Comparison of ENCODE assay signal across 9 cellular contexts in the genomic region with DNA sequence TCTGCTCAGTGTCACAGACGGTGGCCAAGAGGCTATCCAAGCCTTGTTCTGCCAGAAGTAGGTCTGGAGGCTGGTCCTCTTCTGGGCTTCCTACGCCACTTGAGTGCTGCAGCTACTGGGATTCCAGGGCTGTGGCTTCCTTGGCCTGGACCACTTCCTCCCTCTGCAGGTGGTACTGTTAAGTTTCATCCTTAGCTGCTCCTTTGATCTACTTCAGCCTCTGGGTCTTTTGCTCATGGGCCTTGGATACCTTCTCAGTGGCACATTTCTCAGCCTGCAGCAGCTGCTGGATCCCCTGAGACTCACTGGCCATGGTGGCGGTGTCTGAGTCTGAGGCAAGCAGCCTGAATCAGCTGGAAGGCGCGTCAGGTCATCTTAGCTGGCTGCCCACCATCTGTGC. TPM values are rescaled to one million over a fixed set of nuclear protein-coding genes. Genes with fewer than 3 reads are reported as not detected.
DNase-seq lines count a peak whose midpoint lies in the region; ATAC-seq and TF ChIP-seq lines count a peak whose summit lies in the region.
"Had no signal": no experiment of that assay in that cellular context is flagged by ENCODE, and none has a peak within 500 bp of the region (broad histone marks: within the 10 kb centered on the region; RNA-seq: fewer than 3 reads in every experiment).

No MANE protein-coding gene starts in this region.

- DNase-seq in activated naive CD4-positive, alpha-beta T cell treated with anti-CD3 and anti-CD28 coated beads, Interleukin-2, amount 10 ng/mL, durations not matched to agents 7 days and 5 days, result peak; percentile 43
- DNase-seq in activated naive CD4-positive, alpha-beta T cell treated with anti-CD3 and anti-CD28 coated beads, Interleukin-2, amount 50 U/mL, for 16 hours, result no peak
- no peak for DNase-seq in heart left ventricle
- no peak for DNase-seq in NCI-H1930 (lab: John Stamatoyannopoulos, UW)
- no peak for DNase-seq in LoVo (ENCODE audit: low spot score)
- DNase-seq: NCI-H510A had no signal

- H3K27ac Mint-ChIP-seq in activated naive CD4-positive, alpha-beta T cell treated with anti-CD3 and anti-CD28 coated beads, Interleukin-2, amount 10 ng/mL, durations not matched to agents 7 days and 5 days, result no peak overlapping the region

- H3K4me1 ChIP-seq in heart left ventricle, result peaks cover 0 to 3% (median 0%) of the 10 kb centered on the region in 12 donors
- no peaks in the 10 kb centered on the region for H3K4me1 ChIP-seq in thymus (ENCODE audit: control insufficient read depth, insufficient read depth, low read length)

- intact Hi-C loops in heart left ventricle (cut with DNase I), result no loop called here

- no peak for TF ChIP-seq POLR2A in heart left ventricle (IDR thresholded peaks at IDR 0.05)

- ATAC-seq in SK-N-SH treated with all-trans-retinoic acid at 6 μM for 48 hours, result peak; percentile 58
- peak in 3 of 4 donors; percentile 34 to 54 (median 53) for ATAC-seq in heart left ventricle
- ATAC-seq in HG03342 (IDR thresholded peaks at IDR 0.05; ENCODE audit: unreplicated experiment), result no peak

- peak in 1 of 12 donors; percentile 25 for TF ChIP-seq CTCF in heart left ventricle (IDR thresholded peaks at IDR 0.05)

- H3K4me3 Mint-ChIP-seq in activated naive CD4-positive, alpha-beta T cell treated with anti-CD3 and anti-CD28 coated beads, Interleukin-2, amount 10 ng/mL, durations not matched to agents 7 days and 5 days, result no peak overlapping the region

- H3K36me3 ChIP-seq in heart left ventricle, result peaks cover 3 to 94% (median 77%) of the 10 kb centered on the region in 9 donors
- H3K36me3 ChIP-seq in thymus (ENCODE audit: control insufficient read depth, insufficient read depth), result peaks cover 48% of the 10 kb centered on the region

- H3K36me3 Mint-ChIP-seq in activated naive CD4-positive, alpha-beta T cell treated with anti-CD3 and anti-CD28 coated beads, Interleukin-2, amount 10 ng/mL, durations not matched to agents 7 days and 5 days, result peaks cover 62% of the 10 kb centered on the region

- no peak overlapping the region for H3K27ac ChIP-seq in heart left ventricle
- H3K27ac ChIP-seq in thymus (ENCODE audit: low read depth), result peak overlapping the region; percentile 42

- H3K27me3 ChIP-seq in heart left ventricle, result no peaks in the 10 kb centered on the region
- H3K27me3 ChIP-seq in thymus (ENCODE audit: control insufficient read depth, insufficient read depth), result no peaks in the 10 kb centered on the region

- H3K9me3 Mint-ChIP-seq in activated naive CD4-positive, alpha-beta T cell treated with anti-CD3 and anti-CD28 coated beads, Interleukin-2, amount 10 ng/mL, durations not matched to agents 7 days and 5 days, result no peaks in the 10 kb centered on the region

- no peak overlapping the region for H3K4me3 ChIP-seq in heart left ventricle
- no peak overlapping the region for H3K4me3 ChIP-seq in thymus (ENCODE audit: low read length)

- H3K9me3 ChIP-seq in heart left ventricle, result no peaks in the 10 kb centered on the region
- no peaks in the 10 kb centered on the region for H3K9me3 ChIP-seq in thymus (ENCODE audit: control insufficient read depth)

- CTCF ChIA-PET in activated naive CD4-positive, alpha-beta T cell treated with anti-CD3 and anti-CD28 coated beads, Interleukin-2, amount 10 ng/mL, durations not matched to agents 7 days and 5 days (lab: Charles Lee), result interaction anchor here (0.8 to 1.4 kb wide), 4 partner anchors 31 to 218 kb away, joined by 3 to 4 read pairs (median 3); no protein-coding TSS in a partner anchor

- H3K4me1 Mint-ChIP-seq in activated naive CD4-positive, alpha-beta T cell treated with anti-CD3 and anti-CD28 coated beads, Interleukin-2, amount 10 ng/mL, durations not matched to agents 7 days and 5 days, result peaks cover 17% of the 10 kb centered on the region

- H3K27me3 Mint-ChIP-seq in activated naive CD4-positive, alpha-beta T cell treated with anti-CD3 and anti-CD28 coated beads, Interleukin-2, amount 10 ng/mL, durations not matched to agents 7 days and 5 days, result no peaks in the 10 kb centered on the region

- 74 to 83% (median 82%) methylated on average over 5 of the region's 5 CpGs for WGBS in heart left ventricle, 4 donors
- 92% methylated on average over 5 of the region's 5 CpGs for whole genome bisulfite sequencing in thymus

TF ChIP-seq in SK-N-SH treated with all-trans-retinoic acid at 6 μM for 48 hours, 23 proteins besides CTCF, POLR2A, EP300 and RAD21:
- TF ChIP-seq ESRRG (CRISPR knock-in tag; IDR thresholded peaks at IDR 0.05), result no peak
- no peak for TF ChIP-seq OSR1 (CRISPR knock-in tag; IDR thresholded peaks at IDR 0.05)
- no peak for TF ChIP-seq ZNF70 (CRISPR knock-in tag; IDR thresholded peaks at IDR 0.05)
- TF ChIP-seq PPARA (CRISPR knock-in tag; IDR thresholded peaks at IDR 0.05; ENCODE audit: borderline replicate concordance), result no peak
- TF ChIP-seq GLIS3 (CRISPR knock-in tag; IDR thresholded peaks at IDR 0.05), result no peak

RNA-seq across cellular contexts. Expression of a gene that starts 10.3 kb away (rescaled TPM):
- 10 to 100 TPM; 18.7 to 45.6 (median 25.2) TPM for total RNA-seq in heart left ventricle
- 10 to 100 TPM; 11.5 to 34.2 TPM for polyA plus RNA-seq in heart left ventricle
- polyA plus RNA-seq in thymus, result 98.2 TPM

RNA-seq across cellular contexts. Expression of a gene that starts 18.3 kb away (rescaled TPM):
- 10 to 100 TPM in 7 of 9 donors, 1 to 10 TPM in 2; 7.9 to 39.5 (median 22.2) TPM for total RNA-seq in heart left ventricle
- polyA plus RNA-seq in heart left ventricle (10 to 100 TPM in 1 of 2 donors, 1 to 10 TPM in 1; 5.3 to 15.4 TPM), thymus (17.6 TPM)
